In genomic region chr5:6377582-6378127, GRCh38 we compare ENCODE assay signal across 8 cellular contexts. TPM values are rescaled to one million over a fixed set of nuclear protein-coding genes. Genes with fewer than 3 reads are reported as not detected.
DNase-seq lines count a peak whose midpoint lies in the region; ATAC-seq and TF ChIP-seq lines count a peak whose summit lies in the region.

No MANE protein-coding gene starts in this region.

- no peak for TF ChIP-seq CTCF in omental fat pad (IDR thresholded peaks at IDR 0.05)

- peak overlapping the region; percentile 53 for H3K27ac ChIP-seq in SJCRH30

- H3K9me3 ChIP-seq in SJCRH30 (replicated peaks), result no peaks in the 10 kb centered on the region

- H3K36me3 ChIP-seq in SJCRH30, result peaks cover 17% of the 10 kb centered on the region

- ATAC-seq in HG03045 (IDR thresholded peaks at IDR 0.05; ENCODE audit: unreplicated experiment) (peak; percentile 8), esophagus mucosa (peak; percentile 72), omental fat pad (ENCODE audit: low FRiP score) (peak; percentile 7), HG03039 (IDR thresholded peaks at IDR 0.05; ENCODE audit: unreplicated experiment) (no peak)

- no peaks in the 10 kb centered on the region for H3K27me3 ChIP-seq in SJCRH30

- peak; percentile 36 to 56 for DNase-seq in NCI-H526 (lab: John Stamatoyannopoulos, UW)
- DNase-seq in NCI-H526 treated with DMSO at 0.1 percent for 48 hours (lab: John Stamatoyannopoulos, UW), result no peak
- DNase-seq in SJCRH30, result no peak
- no peak for DNase-seq in omental fat pad (ENCODE audit: low spot score)
- DNase-seq in cerebellar nuclear complex (lab: John Stamatoyannopoulos, UW), result no peak

- peak overlapping the region; percentile 88 for H3K4me3 ChIP-seq in SJCRH30

- H3K4me1 ChIP-seq in SJCRH30, result no peaks in the 10 kb centered on the region

RNA-seq across cellular contexts. Expression of gene MED10, which starts 0.7 kb away (rescaled TPM):
- total RNA-seq in SJCRH30 (2014; rRNA removed; shearing (Covaris generic)), result 13.7 and 14.8 TPM in 2 replicates
- 25.1 TPM for total RNA-seq in esophagus mucosa
- 10 to 100 TPM; 22.8 to 36.1 (median 27.8) TPM for total RNA-seq in omental fat pad

Comparison
In these comparisons a context has a peak if more than half of its experiments do, and no peak if none do; other contexts are left out.
1. DNase-seq: peak in NCI-H526 (2 of 2); none in NCI-H526 treated with DMSO at 0.1 percent for 48 hours (single experiment), SJCRH30 (0 of 2), omental fat pad (single experiment) and cerebellar nuclear complex (0 of 2).